ENCODE assay signal across 28 cellular contexts in the genomic region with DNA sequence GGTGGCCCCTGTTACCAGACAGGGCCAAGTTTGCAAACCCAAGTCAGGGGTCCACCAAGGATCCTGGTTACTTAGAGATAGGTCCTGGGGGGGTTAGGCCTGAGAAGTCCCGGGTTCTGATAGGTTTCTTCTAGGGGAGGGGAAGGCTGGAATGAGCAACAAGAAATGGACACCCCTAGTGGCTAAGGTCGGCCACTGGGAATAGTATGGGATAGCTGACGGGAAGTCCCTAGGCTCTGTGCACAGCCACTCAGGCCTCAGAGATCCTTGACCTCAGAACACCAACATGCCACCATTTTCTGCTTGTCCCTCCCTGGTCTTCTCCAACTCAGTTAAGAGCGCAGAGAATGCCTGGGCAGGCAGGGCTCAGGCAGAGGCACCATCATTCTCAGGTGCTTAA. TPM values are rescaled to one million over a fixed set of nuclear protein-coding genes. Genes with fewer than 3 reads are reported as not detected.
"Had no signal": no experiment of that assay in that cellular context is flagged by ENCODE, and none has a peak within 500 bp of the region (broad histone marks: within the 10 kb centered on the region; RNA-seq: fewer than 3 reads in every experiment).

No MANE protein-coding gene starts in this region.

- H3K4me3 Mint-ChIP-seq: activated CD4-positive, alpha-beta memory T cell treated with anti-CD3 and anti-CD28 coated beads, Interleukin-2, amount 10 ng/mL, durations not matched to agents 7 days and 5 days; activated CD4-positive, alpha-beta T cell treated with anti-CD3 and anti-CD28 coated beads for 36 hours; activated naive CD4-positive, alpha-beta T cell treated with anti-CD3 and anti-CD28 coated beads, Interleukin-2, amount 50 U/mL, for 24 hours; T-cell had no signal

- H3K27ac Mint-ChIP-seq: activated CD4-positive, alpha-beta memory T cell treated with anti-CD3 and anti-CD28 coated beads, Interleukin-2, amount 10 ng/mL, durations not matched to agents 7 days and 5 days; activated CD4-positive, alpha-beta T cell treated with anti-CD3 and anti-CD28 coated beads for 36 hours; activated naive CD4-positive, alpha-beta T cell treated with anti-CD3 and anti-CD28 coated beads, Interleukin-2, amount 50 U/mL, for 24 hours; activated T-helper 2 cell treated with anti-CD3 and anti-CD28 coated beads, Interferon-gamma antibody, Interleukin-2, Interleukin-4, amounts not matched to agents 10 μg/mL and 5 μg/mL and 100 μg/mL, durations not matched to agents 14 hours and 24 hours and 36 hours; T-cell had no signal

- H3K4me1 ChIP-seq: breast epithelium had no signal

- H3K4me3 ChIP-seq: breast epithelium, MG63, SK-N-MC had no signal

- H3K9me3 ChIP-seq: breast epithelium, MG63 had no signal

- H3K36me3 ChIP-seq: MG63 had no signal

- H3K27me3 Mint-ChIP-seq: activated CD4-positive, alpha-beta memory T cell treated with anti-CD3 and anti-CD28 coated beads, Interleukin-2, amount 10 ng/mL, durations not matched to agents 7 days and 5 days; activated CD4-positive, alpha-beta T cell treated with anti-CD3 and anti-CD28 coated beads for 36 hours; activated naive CD4-positive, alpha-beta T cell treated with anti-CD3 and anti-CD28 coated beads, Interleukin-2, amount 50 U/mL, for 24 hours; T-cell had no signal

- H3K27me3 ChIP-seq: breast epithelium, MG63 had no signal

- DNase-seq: activated CD4-positive, alpha-beta memory T cell treated with anti-CD3 and anti-CD28 coated beads, Interleukin-2, amount 10 ng/mL, durations not matched to agents 7 days and 5 days; activated CD4-positive, alpha-beta T cell treated with anti-CD3 and anti-CD28 coated beads for 36 hours; activated CD4-positive, alpha-beta T cell treated with anti-CD3 and anti-CD28 coated beads, Interleukin-2, amount 50 U/mL, for 1 hour; activated naive CD4-positive, alpha-beta T cell; activated T-cell treated with anti-CD3 and anti-CD28 coated beads for 4 hours; aorta; caudate nucleus; MG63; MV-4-11; NCI-H1092 treated with DMSO at 0.1 percent for 48 hours; NCI-H1417 treated with DMSO at 0.1 percent for 48 hours; NCI-H1694; NCI-H2029; NCI-H2107; NCI-H2171 treated with DMSO at 0.1 percent for 48 hours; NCI-H345; NCI-H510A; NCI-H526 treated with DMSO at 0.1 percent for 48 hours; NCI-H82; RPMI8226; T-cell had no signal

- ATAC-seq: activated CD4-positive, alpha-beta T cell treated with anti-CD3 and anti-CD28 coated beads for 36 hours; Right ventricle myocardium inferior; T-cell had no signal

- H3K27ac ChIP-seq: breast epithelium, SK-N-MC, VCaP had no signal

RNA-seq across cellular contexts. Expression of a gene that starts 42.7 kb away (rescaled TPM):
- total RNA-seq: breast epithelium, cerebellum had no signal
- polyA plus RNA-seq: aorta had no signal
